In the genomic region with DNA sequence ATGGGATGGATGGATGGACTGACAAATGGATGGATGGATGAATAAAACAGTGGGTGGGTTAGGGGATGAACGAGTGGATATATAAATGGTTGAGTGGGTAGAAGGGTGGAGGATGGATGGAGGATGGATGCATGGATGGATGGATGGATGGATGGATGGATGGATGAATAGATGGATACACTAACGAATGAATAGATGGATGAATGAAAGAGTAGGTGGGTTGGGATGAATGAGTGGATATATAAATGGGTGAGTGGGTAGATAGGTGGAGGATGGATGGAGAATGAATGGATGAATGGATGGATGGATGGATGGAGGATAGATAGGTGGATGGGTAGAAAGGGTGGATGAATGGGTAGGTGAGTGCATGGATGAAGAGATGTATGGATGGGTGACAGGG, we compare ENCODE assay signal across 20 cellular contexts.
A peak's percentile ranks its signal among the peaks of the same experiment; 100 is the strongest.
DNase-seq lines count a peak whose midpoint lies in the region; ATAC-seq, FAIRE-seq and TF ChIP-seq lines count a peak whose summit lies in the region.
"Had no signal": no experiment of that assay in that cellular context is flagged by ENCODE, and none has a peak within 500 bp of the region (broad histone marks: within the 10 kb centered on the region; RNA-seq: fewer than 3 reads in every experiment).

No MANE protein-coding gene starts in this region.

- H3K4me3 ChIP-seq in H1 (ENCODE audit: extremely low read depth in 1 of 4, insufficient read depth in 2 of 4, low read depth in 3 of 4, low read length in 4 of 4) = no peak overlapping the region
- H3K4me3 ChIP-seq: BLaER1, GM23248 had no signal

- H3K4me3 Mint-ChIP-seq in activated CD4-positive, alpha-beta T cell treated with anti-CD3 and anti-CD28 coated beads, Interleukin-2, amount 10 ng/mL, durations not matched to agents 24 days and 14 days = no peak overlapping the region
- H3K4me3 Mint-ChIP-seq in activated CD4-positive, alpha-beta T cell treated with anti-CD3 and anti-CD28 coated beads for 36 hours = no peak overlapping the region
- no peak overlapping the region for H3K4me3 Mint-ChIP-seq in stimulated activated naive CD8-positive, alpha-beta T cell treated with anti-CD3 and anti-CD28 coated beads, Interleukin-15, Interleukin-2, amounts not matched to agents 100 ng/mL and 50 ng/mL, for 24 hours
- no peak overlapping the region for H3K4me3 Mint-ChIP-seq in stimulated activated naive CD8-positive, alpha-beta T cell treated with anti-CD3 and anti-CD28 coated beads, Interleukin-15, amount 100 ng/mL, for 72 hours
- H3K4me3 Mint-ChIP-seq: CD14-positive monocyte, HFFc6 had no signal

- H3K4me1 Mint-ChIP-seq in activated CD4-positive, alpha-beta T cell treated with anti-CD3 and anti-CD28 coated beads, Interleukin-2, amount 10 ng/mL, durations not matched to agents 24 days and 14 days = peaks cover 49% of the 10 kb centered on the region
- H3K4me1 Mint-ChIP-seq in activated CD4-positive, alpha-beta T cell treated with anti-CD3 and anti-CD28 coated beads for 36 hours = peaks cover 37% of the 10 kb centered on the region
- peaks cover 40% of the 10 kb centered on the region for H3K4me1 Mint-ChIP-seq in stimulated activated naive CD8-positive, alpha-beta T cell treated with anti-CD3 and anti-CD28 coated beads, Interleukin-15, Interleukin-2, amounts not matched to agents 100 ng/mL and 50 ng/mL, for 24 hours (ENCODE audit: low read depth)
- H3K4me1 Mint-ChIP-seq in stimulated activated naive CD8-positive, alpha-beta T cell treated with anti-CD3 and anti-CD28 coated beads, Interleukin-15, amount 100 ng/mL, for 72 hours = peaks cover 27% of the 10 kb centered on the region

- H4K91ac ChIP-seq in H1 (replicated peaks; ENCODE audit: insufficient read length, low read length) = no peak overlapping the region

- no peaks in the 10 kb centered on the region for H3K4me1 ChIP-seq in H1 (replicated peaks in 1 of 4; ENCODE audit: control insufficient read depth in 3 of 4, insufficient read depth in 4 of 4, low read length in 3 of 4)
- H3K4me1 ChIP-seq: BLaER1 had no signal

- H3K36me3 Mint-ChIP-seq in activated CD4-positive, alpha-beta T cell treated with anti-CD3 and anti-CD28 coated beads, Interleukin-2, amount 10 ng/mL, durations not matched to agents 24 days and 14 days (ENCODE audit: low read depth) = peaks cover 37% of the 10 kb centered on the region
- H3K36me3 Mint-ChIP-seq in activated CD4-positive, alpha-beta T cell treated with anti-CD3 and anti-CD28 coated beads for 36 hours (ENCODE audit: low read depth) = peaks cover 18% of the 10 kb centered on the region
- H3K36me3 Mint-ChIP-seq in stimulated activated naive CD8-positive, alpha-beta T cell treated with anti-CD3 and anti-CD28 coated beads, Interleukin-15, Interleukin-2, amounts not matched to agents 100 ng/mL and 50 ng/mL, for 24 hours (ENCODE audit: low read depth) = peaks cover 19% of the 10 kb centered on the region

- H3K79me1 ChIP-seq in H1 (ENCODE audit: low read depth, low read length) = no peaks in the 10 kb centered on the region

- H3K9me3 ChIP-seq in H1 (ENCODE audit: insufficient read depth in 2 of 2, low read depth in 1 of 2, low read length in 1 of 2) = peaks cover 31 to 44% of the 10 kb centered on the region in 2 experiments

- no peak overlapping the region for H2BK5ac ChIP-seq in H1 (ENCODE audit: low read depth, low read length)

- H3K27ac ChIP-seq in H1 (ENCODE audit: low read depth, low read length) = no peak overlapping the region
- H3K27ac ChIP-seq: BLaER1, GM23248, HL-60 had no signal

- 78 to 100% methylated on average over 2 of the region's 2 CpGs for WGBS in H1 (ENCODE audit: extremely low coverage in 1 of 2, insufficient coverage in 1 of 2, insufficient read length in 1 of 2, insufficient replicate concordance in 2 of 2, low coverage in 1 of 2, low lambda C conversion rate in 2 of 2, missing lambda C conversion rate in 1 of 2), 2 experiments

- POLR2A ChIA-PET in activated CD4-positive, alpha-beta T cell treated with anti-CD3 and anti-CD28 coated beads for 36 hours (lab: Charles Lee) = no interaction called here
- POLR2A ChIA-PET in H1 (lab: Charles Lee; ENCODE audit: partially characterized antibody) = no interaction called here

- H2BK20ac ChIP-seq in H1 (ENCODE audit: low read length) = no peak overlapping the region

- DNase-seq in activated CD4-positive, alpha-beta T cell treated with anti-CD3 and anti-CD28 coated beads, Interleukin-2, amount 10 ng/mL, durations not matched to agents 24 days and 14 days = no peak
- no peak for DNase-seq in activated CD4-positive, alpha-beta T cell treated with anti-CD3 and anti-CD28 coated beads for 36 hours
- no peak for DNase-seq in stimulated activated naive CD8-positive, alpha-beta T cell treated with anti-CD3 and anti-CD28 coated beads, Interleukin-15, amount 100 ng/mL, for 72 hours
- DNase-seq in H1 (ENCODE audit: low read depth in 1 of 2, low spot score in 2 of 2) = no peak
- no peak for DNase-seq in T1000 (lab: John Stamatoyannopoulos, UW)
- no peak for DNase-seq in NCI-H2196 (lab: John Stamatoyannopoulos, UW; ENCODE audit: unreplicated experiment)
- DNase-seq: 8988T; CD4-positive, alpha-beta memory T cell; DMS153; DMS79; GDM1; GM23248; HCEC 1CT; HFFc6 had no signal

- no peak for TF ChIP-seq CTCF in H1 (IDR thresholded peaks at IDR 0.05; ENCODE audit: control extremely low read depth in 1 of 3, insufficient read depth in 1 of 3, low read depth in 1 of 3, low read length in 3 of 3)

- no peak overlapping the region for H4K5ac ChIP-seq in H1 (ENCODE audit: insufficient read length, low read depth, low read length)

- no peak for FAIRE-seq in H1 (lab: Jason Lieb, UNC)
- FAIRE-seq: GM18507, H54 had no signal

- H3K27ac Mint-ChIP-seq in activated CD4-positive, alpha-beta T cell treated with anti-CD3 and anti-CD28 coated beads, Interleukin-2, amount 10 ng/mL, durations not matched to agents 24 days and 14 days = peak overlapping the region; percentile 6
- no peak overlapping the region for H3K27ac Mint-ChIP-seq in activated CD4-positive, alpha-beta T cell treated with anti-CD3 and anti-CD28 coated beads for 36 hours
- peak overlapping the region; percentile 22 for H3K27ac Mint-ChIP-seq in stimulated activated naive CD8-positive, alpha-beta T cell treated with anti-CD3 and anti-CD28 coated beads, Interleukin-15, Interleukin-2, amounts not matched to agents 100 ng/mL and 50 ng/mL, for 24 hours
- no peak overlapping the region for H3K27ac Mint-ChIP-seq in stimulated activated naive CD8-positive, alpha-beta T cell treated with anti-CD3 and anti-CD28 coated beads, Interleukin-15, amount 100 ng/mL, for 72 hours
- H3K27ac Mint-ChIP-seq: HFFc6 had no signal

- CTCF ChIA-PET in activated CD4-positive, alpha-beta T cell treated with anti-CD3 and anti-CD28 coated beads for 36 hours (lab: Charles Lee) = no interaction called here
- CTCF ChIA-PET in H1 (lab: Charles Lee; ENCODE audit: partially characterized antibody) = no interaction called here

- no peak overlapping the region for H3K9ac ChIP-seq in H1 (replicated peaks in 1 of 4; ENCODE audit: extremely low read depth in 1 of 4, low read depth in 3 of 4, low read length in 3 of 4)
- H3K9ac ChIP-seq: BLaER1, GM23248 had no signal

- no peak for TF ChIP-seq POLR2A in H1 (IDR thresholded peaks at IDR 0.05; ENCODE audit: control extremely low read depth in 1 of 2, low read depth in 2 of 2, low read length in 2 of 2)

- no peak for TF ChIP-seq EP300 in H1 (IDR thresholded peaks at IDR 0.05; ENCODE audit: borderline replicate concordance in 1 of 2, low read depth in 2 of 2, low read length in 2 of 2)

- no peak overlapping the region for H2BK12ac ChIP-seq in H1 (ENCODE audit: low read depth, low read length)

- H2AK5ac ChIP-seq in H1 (ENCODE audit: low read depth, low read length) = no peak overlapping the region

- peaks cover 13% of the 10 kb centered on the region for H3K9me3 Mint-ChIP-seq in activated CD4-positive, alpha-beta T cell treated with anti-CD3 and anti-CD28 coated beads, Interleukin-2, amount 10 ng/mL, durations not matched to agents 24 days and 14 days
- peaks cover 7% of the 10 kb centered on the region for H3K9me3 Mint-ChIP-seq in activated CD4-positive, alpha-beta T cell treated with anti-CD3 and anti-CD28 coated beads for 36 hours (ENCODE audit: low read depth)
- H3K9me3 Mint-ChIP-seq in stimulated activated naive CD8-positive, alpha-beta T cell treated with anti-CD3 and anti-CD28 coated beads, Interleukin-15, Interleukin-2, amounts not matched to agents 100 ng/mL and 50 ng/mL, for 24 hours = peaks cover 12% of the 10 kb centered on the region
- peaks cover 23 to 24% of the 10 kb centered on the region in 2 donors for H3K9me3 Mint-ChIP-seq in stimulated activated naive CD8-positive, alpha-beta T cell treated with anti-CD3 and anti-CD28 coated beads, Interleukin-15, amount 100 ng/mL, for 72 hours

- no peak overlapping the region for H3K18ac ChIP-seq in H1 (ENCODE audit: extremely low read depth, low read length)

- no peak for TF ChIP-seq RAD21 in H1 (IDR thresholded peaks at IDR 0.05 in 1 of 2, conservative IDR thresholded peaks at IDR 0.05 in 1 of 2; ENCODE audit: low read depth in 2 of 2, low read length in 2 of 2)

- H3K56ac ChIP-seq in H1 (replicated peaks; ENCODE audit: insufficient read length, low read depth, low read length) = peak overlapping the region; percentile 3

- H3K36me3 ChIP-seq in H1 (ENCODE audit: control insufficient read depth in 2 of 4, insufficient read depth in 4 of 4, low read length in 3 of 4) = no peaks in the 10 kb centered on the region

- H2BK15ac ChIP-seq in H1 (ENCODE audit: low read length) = no peak overlapping the region

- H2BK120ac ChIP-seq in H1 (replicated peaks; ENCODE audit: low read depth, low read length) = no peak overlapping the region

- H4K20me1 ChIP-seq in H1 (replicated peaks in 1 of 2; ENCODE audit: control insufficient read depth in 1 of 2, insufficient read depth in 2 of 2, low read length in 2 of 2) = no peaks in the 10 kb centered on the region

- no peaks in the 10 kb centered on the region for H3K27me3 Mint-ChIP-seq in activated CD4-positive, alpha-beta T cell treated with anti-CD3 and anti-CD28 coated beads, Interleukin-2, amount 10 ng/mL, durations not matched to agents 24 days and 14 days
- no peaks in the 10 kb centered on the region for H3K27me3 Mint-ChIP-seq in activated CD4-positive, alpha-beta T cell treated with anti-CD3 and anti-CD28 coated beads for 36 hours
- no peaks in the 10 kb centered on the region for H3K27me3 Mint-ChIP-seq in stimulated activated naive CD8-positive, alpha-beta T cell treated with anti-CD3 and anti-CD28 coated beads, Interleukin-15, Interleukin-2, amounts not matched to agents 100 ng/mL and 50 ng/mL, for 24 hours
- no peaks in the 10 kb centered on the region for H3K27me3 Mint-ChIP-seq in stimulated activated naive CD8-positive, alpha-beta T cell treated with anti-CD3 and anti-CD28 coated beads, Interleukin-15, amount 100 ng/mL, for 72 hours
- H3K27me3 Mint-ChIP-seq: CD4-positive, alpha-beta memory T cell had no signal

- intact Hi-C loops in activated CD4-positive, alpha-beta T cell treated with anti-CD3 and anti-CD28 coated beads, Interleukin-2, amount 10 ng/mL, durations not matched to agents 24 days and 14 days (cut with micrococcal nuclease) = loop anchor here (5.0 kb wide), 1 partner anchor 85 kb away; no protein-coding TSS in a partner anchor
- intact Hi-C loops in activated CD4-positive, alpha-beta T cell treated with anti-CD3 and anti-CD28 coated beads for 36 hours (cut with DNase I, micrococcal nuclease) = no loop called here

- H3K23ac ChIP-seq in H1 (ENCODE audit: insufficient read length) = no peak overlapping the region

- peaks cover 9% of the 10 kb centered on the region; the same call in 1 of the 2 replicates for H3K23me2 ChIP-seq in H1 (ENCODE audit: low read depth, low read length)

- no peak overlapping the region for H3K14ac ChIP-seq in H1 (ENCODE audit: insufficient read length)

- no peak overlapping the region for H4K8ac ChIP-seq in H1 (ENCODE audit: extremely low read depth, insufficient read depth, low read length)

- ATAC-seq in activated CD4-positive, alpha-beta T cell treated with anti-CD3 and anti-CD28 coated beads for 36 hours = no peak
- ATAC-seq in stimulated activated naive CD8-positive, alpha-beta T cell treated with anti-CD3 and anti-CD28 coated beads, Interleukin-15, amount 100 ng/mL, for 72 hours = no peak

- H3K79me2 ChIP-seq in H1 (ENCODE audit: control insufficient read depth in 1 of 2, insufficient read depth in 2 of 2, low read length in 2 of 2) = no peaks in the 10 kb centered on the region

- H3K4me2 ChIP-seq in H1 (ENCODE audit: insufficient read depth in 1 of 2, low read depth in 2 of 2, low read length in 2 of 2) = no peak overlapping the region
- H3K4me2 ChIP-seq: BLaER1 had no signal

- no peaks in the 10 kb centered on the region for H3K27me3 ChIP-seq in H1 (replicated peaks in 1 of 4; ENCODE audit: control insufficient read depth in 3 of 4, extremely low read depth in 1 of 4, insufficient read depth in 3 of 4, low read length in 3 of 4)
- H3K27me3 ChIP-seq: BLaER1 had no signal

- H2AFZ ChIP-seq in H1 (ENCODE audit: low read length) = no peak overlapping the region
- H2AFZ ChIP-seq: GM23248 had no signal

- no peak overlapping the region for H3K4ac ChIP-seq in H1 (replicated peaks; ENCODE audit: insufficient read length, low read depth, low read length)

Comparison
In these comparisons a context has a peak if more than half of its experiments do, and no peak if none do; other contexts are left out.
1. H3K27ac Mint-ChIP-seq: peak in activated CD4-positive, alpha-beta T cell treated with anti-CD3 and anti-CD28 coated beads, Interleukin-2, amount 10 ng/mL, durations not matched to agents 24 days and 14 days (single experiment) and stimulated activated naive CD8-positive, alpha-beta T cell treated with anti-CD3 and anti-CD28 coated beads, Interleukin-15, Interleukin-2, amounts not matched to agents 100 ng/mL and 50 ng/mL, for 24 hours (single experiment); none in activated CD4-positive, alpha-beta T cell treated with anti-CD3 and anti-CD28 coated beads for 36 hours (single experiment) and stimulated activated naive CD8-positive, alpha-beta T cell treated with anti-CD3 and anti-CD28 coated beads, Interleukin-15, amount 100 ng/mL, for 72 hours (0 of 2).